Comparison of ENCODE assay signal across 8 cellular contexts in the genomic region with DNA sequence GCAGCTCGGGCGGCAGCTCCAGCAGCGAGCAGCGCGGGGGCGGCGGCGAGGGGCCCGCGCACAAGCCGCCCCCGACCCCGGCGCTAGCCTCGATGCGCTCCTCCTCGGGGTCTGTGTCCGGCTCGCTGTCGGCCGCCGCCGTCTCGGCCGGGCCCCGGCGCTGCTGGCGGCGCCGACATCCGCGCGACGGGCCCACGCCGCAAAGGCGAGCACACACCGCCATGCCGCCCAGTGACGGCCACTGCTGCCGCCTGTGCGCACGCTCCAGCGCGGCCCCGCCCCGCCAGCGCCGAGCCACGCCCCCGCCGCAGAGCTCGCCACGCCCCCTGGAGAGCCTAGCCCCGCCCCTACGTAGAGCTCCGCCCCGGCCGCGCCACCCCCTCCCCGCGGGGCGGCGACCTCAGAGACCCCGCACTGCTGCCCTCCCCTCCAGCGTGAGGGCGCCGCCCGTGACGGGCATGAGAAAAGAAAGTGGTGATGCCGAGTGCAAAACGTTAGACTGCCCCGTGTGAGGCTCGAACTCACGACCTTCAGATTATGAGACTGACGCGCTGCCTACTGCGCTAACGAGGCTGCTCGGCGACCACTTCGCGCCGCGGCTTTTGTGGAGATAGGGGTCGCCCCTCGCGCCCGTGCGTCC. TPM values are rescaled to one million over a fixed set of nuclear protein-coding genes. Genes with fewer than 3 reads are reported as not detected.
DNase-seq lines count a peak whose midpoint lies in the region; ATAC-seq and TF ChIP-seq lines count a peak whose summit lies in the region.

A gene with protein sequence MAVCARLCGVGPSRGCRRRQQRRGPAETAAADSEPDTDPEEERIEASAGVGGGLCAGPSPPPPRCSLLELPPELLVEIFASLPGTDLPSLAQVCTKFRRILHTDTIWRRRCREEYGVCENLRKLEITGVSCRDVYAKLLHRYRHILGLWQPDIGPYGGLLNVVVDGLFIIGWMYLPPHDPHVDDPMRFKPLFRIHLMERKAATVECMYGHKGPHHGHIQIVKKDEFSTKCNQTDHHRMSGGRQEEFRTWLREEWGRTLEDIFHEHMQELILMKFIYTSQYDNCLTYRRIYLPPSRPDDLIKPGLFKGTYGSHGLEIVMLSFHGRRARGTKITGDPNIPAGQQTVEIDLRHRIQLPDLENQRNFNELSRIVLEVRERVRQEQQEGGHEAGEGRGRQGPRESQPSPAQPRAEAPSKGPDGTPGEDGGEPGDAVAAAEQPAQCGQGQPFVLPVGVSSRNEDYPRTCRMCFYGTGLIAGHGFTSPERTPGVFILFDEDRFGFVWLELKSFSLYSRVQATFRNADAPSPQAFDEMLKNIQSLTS (minus strand): TSS at position 255 of the 640 bp plus-strand sequence. CDS start 32 bp downstream, at position 223.

- H3K27ac ChIP-seq in SK-N-SH (ENCODE audit: low read depth in 2 of 2, low read length in 1 of 2) (peak within 1 kb of the TSS; percentile 84 to 90), testis (peak within 1 kb of the TSS; percentile 90 to 95)

- H3K9me3 ChIP-seq in SK-N-SH: no peaks in the 10 kb centered on the region
- H3K9me3 ChIP-seq in testis: no peaks in the 10 kb centered on the region

- H3K79me2 ChIP-seq in SK-N-SH (ENCODE audit: insufficient read depth): peaks cover 50% of the 10 kb centered on the region

- TF ChIP-seq CTCF in SK-N-SH (IDR thresholded peaks at IDR 0.05): no peak
- TF ChIP-seq CTCF in omental fat pad (IDR thresholded peaks at IDR 0.05): no peak
- no peak for TF ChIP-seq CTCF in testis (IDR thresholded peaks at IDR 0.05)

- intact Hi-C loops in testis (cut with DNase I; ENCODE audit: low total_unique reads): loop anchor here (5.0 kb wide), 1 partner anchor 66 kb away; a partner anchor contains a TSS

- no peak; a peak in 1 of 4 replicates for TF ChIP-seq EP300 in SK-N-SH (IDR thresholded peaks at IDR 0.05; ENCODE audit: borderline replicate concordance in 1 of 2, low read depth in 1 of 2, low read length in 1 of 2)

- peaks cover 24% of the 10 kb centered on the region for H4K20me1 ChIP-seq in SK-N-SH (ENCODE audit: insufficient read depth)

- H3F3A ChIP-seq in SK-N-SH (replicated peaks; ENCODE audit: insufficient read depth): peaks cover 23% of the 10 kb centered on the region

- H3K27me3 ChIP-seq in SK-N-SH (ENCODE audit: insufficient read depth) (no peaks in the 10 kb centered on the region), testis (no peaks in the 10 kb centered on the region)

- H3K4me1 ChIP-seq in SK-N-SH (ENCODE audit: control insufficient read depth in 1 of 2, insufficient read depth in 2 of 2, low read depth in 1 of 2, low read length in 1 of 2) (peaks cover 15% of the 10 kb centered on the region in 2 experiments), testis (peaks cover 43% of the 10 kb centered on the region)

- peak within 1 kb of the TSS; percentile 84 for H3K9ac ChIP-seq in SK-N-SH

- H3K4me3 ChIP-seq in SK-N-SH (ENCODE audit: low read depth in 2 of 2, low read length in 1 of 2): peak within 1 kb of the TSS; percentile 65 to 80
- H3K4me3 ChIP-seq in testis: peak within 1 kb of the TSS; percentile 78 to 80

- CTCF ChIA-PET in SK-N-SH (lab: Yijun Ruan, JAX): interaction anchor here (0.6 to 4.4 kb wide), 14 partner anchors 9 to 252 kb away, joined by 3 to 36 read pairs (median 4); a partner anchor contains a TSS

- no peak for TF ChIP-seq RAD21 in SK-N-SH (IDR thresholded peaks at IDR 0.05; ENCODE audit: low read length)

- peak; percentile 71 for ATAC-seq in omental fat pad (ENCODE audit: low FRiP score)

- H2AFZ ChIP-seq in SK-N-SH (ENCODE audit: low read depth): peak within 1 kb of the TSS; percentile 90

- DNase-seq in ELF-1 (ENCODE audit: low read depth, low spot score) (peak; percentile 96), GOT3 (lab: John Stamatoyannopoulos, UW) (peak; percentile 78), LoVo (ENCODE audit: low spot score) (peak; percentile 89), SK-N-SH (peak; percentile 95), glomerular endothelial cell (ENCODE audit: extremely low read depth, low read depth, low spot score) (no peak), omental fat pad (ENCODE audit: low spot score) (peak; percentile 77), testis (peak; percentile 90)
- DNase-seq in activated naive CD4-positive, alpha-beta T cell treated with anti-CD3 and anti-CD28 coated beads, Interleukin-2, amount 50 U/mL, for 16 hours: peak; percentile 92

- H3K4me2 ChIP-seq in SK-N-SH: peak within 1 kb of the TSS; percentile 93

- H3K9me2 ChIP-seq in SK-N-SH: no peaks in the 10 kb centered on the region

- POLR2A ChIA-PET in SK-N-SH (lab: Yijun Ruan, JAX): interaction anchor here (1.0 to 2.2 kb wide), 7 partner anchors 10 to 66 kb away, joined by 3 to 15 read pairs (median 6); a partner anchor contains a TSS

- TF ChIP-seq POLR2A in testis (IDR thresholded peaks at IDR 0.05): peak; percentile 88

- 0% methylated on average over 16 of the region's 90 CpGs for WGBS in SK-N-SH (ENCODE audit: low lambda C conversion rate)
- WGBS in testis, 2 donors: 0 to 1% methylated on average over 6 to 63 of the region's 90 CpGs

- H3K36me3 ChIP-seq in SK-N-SH (replicated peaks in 1 of 2; ENCODE audit: control insufficient read depth in 1 of 2, insufficient read depth in 2 of 2, low read length in 1 of 2) (no peaks in the 10 kb centered on the region), testis (ENCODE audit: low read depth, missing control alignments) (no peaks in the 10 kb centered on the region)

TF ChIP-seq in SK-N-SH, 30 proteins besides CTCF, POLR2A, EP300 and RAD21 (continues in another document):
- TF ChIP-seq TAF1 (IDR thresholded peaks at IDR 0.05; ENCODE audit: borderline replicate concordance, low read depth, low read length) (peak; percentile 30; the same call in 1 of the 2 replicates), TCF12 (IDR thresholded peaks at IDR 0.05) (no peak), ELF1 (IDR thresholded peaks at IDR 0.05) (no peak), RCOR1 (IDR thresholded peaks at IDR 0.05; ENCODE audit: low read length) (peak; percentile 74), FOXM1 (IDR thresholded peaks at IDR 0.05; ENCODE audit: low read depth) (no peak), RFX5 (IDR thresholded peaks at IDR 0.05; ENCODE audit: low read length) (no peak), POLR2AphosphoS5 (IDR thresholded peaks at IDR 0.05; ENCODE audit: low read depth, low read length) (0 out of 2 replicates have a peak, but pooled peaks have one; percentile 8), JUND (IDR thresholded peaks at IDR 0.05) (no peak), NRF1 (IDR thresholded peaks at IDR 0.05; ENCODE audit: low read depth, low read length) (peak; percentile 86)
- TF ChIP-seq, protein P1, sequence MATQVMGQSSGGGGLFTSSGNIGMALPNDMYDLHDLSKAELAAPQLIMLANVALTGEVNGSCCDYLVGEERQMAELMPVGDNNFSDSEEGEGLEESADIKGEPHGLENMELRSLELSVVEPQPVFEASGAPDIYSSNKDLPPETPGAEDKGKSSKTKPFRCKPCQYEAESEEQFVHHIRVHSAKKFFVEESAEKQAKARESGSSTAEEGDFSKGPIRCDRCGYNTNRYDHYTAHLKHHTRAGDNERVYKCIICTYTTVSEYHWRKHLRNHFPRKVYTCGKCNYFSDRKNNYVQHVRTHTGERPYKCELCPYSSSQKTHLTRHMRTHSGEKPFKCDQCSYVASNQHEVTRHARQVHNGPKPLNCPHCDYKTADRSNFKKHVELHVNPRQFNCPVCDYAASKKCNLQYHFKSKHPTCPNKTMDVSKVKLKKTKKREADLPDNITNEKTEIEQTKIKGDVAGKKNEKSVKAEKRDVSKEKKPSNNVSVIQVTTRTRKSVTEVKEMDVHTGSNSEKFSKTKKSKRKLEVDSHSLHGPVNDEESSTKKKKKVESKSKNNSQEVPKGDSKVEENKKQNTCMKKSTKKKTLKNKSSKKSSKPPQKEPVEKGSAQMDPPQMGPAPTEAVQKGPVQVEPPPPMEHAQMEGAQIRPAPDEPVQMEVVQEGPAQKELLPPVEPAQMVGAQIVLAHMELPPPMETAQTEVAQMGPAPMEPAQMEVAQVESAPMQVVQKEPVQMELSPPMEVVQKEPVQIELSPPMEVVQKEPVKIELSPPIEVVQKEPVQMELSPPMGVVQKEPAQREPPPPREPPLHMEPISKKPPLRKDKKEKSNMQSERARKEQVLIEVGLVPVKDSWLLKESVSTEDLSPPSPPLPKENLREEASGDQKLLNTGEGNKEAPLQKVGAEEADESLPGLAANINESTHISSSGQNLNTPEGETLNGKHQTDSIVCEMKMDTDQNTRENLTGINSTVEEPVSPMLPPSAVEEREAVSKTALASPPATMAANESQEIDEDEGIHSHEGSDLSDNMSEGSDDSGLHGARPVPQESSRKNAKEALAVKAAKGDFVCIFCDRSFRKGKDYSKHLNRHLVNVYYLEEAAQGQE (IDR thresholded peaks at IDR 0.05; ENCODE audit: low read depth, low read length): no peak
- TF ChIP-seq, protein P2, sequence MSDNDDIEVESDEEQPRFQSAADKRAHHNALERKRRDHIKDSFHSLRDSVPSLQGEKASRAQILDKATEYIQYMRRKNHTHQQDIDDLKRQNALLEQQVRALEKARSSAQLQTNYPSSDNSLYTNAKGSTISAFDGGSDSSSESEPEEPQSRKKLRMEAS (IDR thresholded peaks at IDR 0.05; ENCODE audit: low read depth): no peak
- TF ChIP-seq, protein P3, sequence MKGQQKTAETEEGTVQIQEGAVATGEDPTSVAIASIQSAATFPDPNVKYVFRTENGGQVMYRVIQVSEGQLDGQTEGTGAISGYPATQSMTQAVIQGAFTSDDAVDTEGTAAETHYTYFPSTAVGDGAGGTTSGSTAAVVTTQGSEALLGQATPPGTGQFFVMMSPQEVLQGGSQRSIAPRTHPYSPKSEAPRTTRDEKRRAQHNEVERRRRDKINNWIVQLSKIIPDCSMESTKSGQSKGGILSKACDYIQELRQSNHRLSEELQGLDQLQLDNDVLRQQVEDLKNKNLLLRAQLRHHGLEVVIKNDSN (IDR thresholded peaks at IDR 0.05; ENCODE audit: borderline replicate concordance, low read depth): 0 out of 2 replicates have a peak, but pooled peaks have one; percentile 29
- TF ChIP-seq, protein P4, sequence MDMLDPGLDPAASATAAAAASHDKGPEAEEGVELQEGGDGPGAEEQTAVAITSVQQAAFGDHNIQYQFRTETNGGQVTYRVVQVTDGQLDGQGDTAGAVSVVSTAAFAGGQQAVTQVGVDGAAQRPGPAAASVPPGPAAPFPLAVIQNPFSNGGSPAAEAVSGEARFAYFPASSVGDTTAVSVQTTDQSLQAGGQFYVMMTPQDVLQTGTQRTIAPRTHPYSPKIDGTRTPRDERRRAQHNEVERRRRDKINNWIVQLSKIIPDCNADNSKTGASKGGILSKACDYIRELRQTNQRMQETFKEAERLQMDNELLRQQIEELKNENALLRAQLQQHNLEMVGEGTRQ (IDR thresholded peaks at IDR 0.05; ENCODE audit: borderline replicate concordance, low read depth, low read length): no peak

RNA-seq across cellular contexts. Expression of the gene that starts here (rescaled TPM):
- 14.2 and 15.3 TPM in 2 replicates for polyA plus RNA-seq in SK-N-SH (2012; rRNA removed)
- polyA plus RNA-seq in SK-N-SH (2012; cell fraction: cytosol; rRNA removed): 4.5 and 8.4 TPM in 2 replicates
- 45.0 and 46.1 TPM in 2 replicates for polyA plus RNA-seq in SK-N-SH (2012; cell fraction: nucleus; rRNA removed)
- 33.5 and 34.9 TPM in 2 replicates for total RNA-seq in glomerular endothelial cell
- 100 to 1,000 TPM in 1 of 4 donors, 10 to 100 TPM in 3; 32.8 to 187 (median 61.9) TPM for total RNA-seq in omental fat pad
- 100 to 1,000 TPM; 115 to 215 TPM for total RNA-seq in testis
- polyA plus RNA-seq in testis (ENCODE audit: insufficient read depth, low read depth, low replicate concordance): 73.9 TPM
